10 cellular contexts compared by ENCODE assay signal in genomic region chr3:53238051-53238850, GRCh38. TPM values are rescaled to one million over a fixed set of nuclear protein-coding genes. Genes with fewer than 3 reads are reported as not detected.
DNase-seq lines count a peak whose midpoint lies in the region; ATAC-seq and TF ChIP-seq lines count a peak whose summit lies in the region.
"Had no signal": no experiment of that assay in that cellular context is flagged by ENCODE, and none has a peak within 500 bp of the region (broad histone marks: within the 10 kb centered on the region; RNA-seq: fewer than 3 reads in every experiment).

No MANE protein-coding gene starts in this region.

- WGBS in esophagus, 2 donors, result 74 to 83% methylated on average over 6 of the region's 6 CpGs

- no TSS peak for BruUV-seq in PC-3 (replicated peaks; lab: Mats Ljungman, UMichigan)

- H4K20me1 ChIP-seq in PC-3 (ENCODE audit: low read length) (peaks cover 22% of the 10 kb centered on the region), Karpas-422 (ENCODE audit: insufficient read depth, low read depth, low read length) (peaks cover 35% of the 10 kb centered on the region)

- CTCF ChIA-PET in PC-3 (lab: Charles Lee), result no interaction called here

- H3K79me2 ChIP-seq in PC-3 (ENCODE audit: low read length) (peaks cover 51% of the 10 kb centered on the region), Karpas-422 (ENCODE audit: low read length) (peaks cover 23% of the 10 kb centered on the region)

- H3K9me2 ChIP-seq in PC-3 (replicated peaks; ENCODE audit: low read length), result no peaks in the 10 kb centered on the region
- no peaks in the 10 kb centered on the region for H3K9me2 ChIP-seq in Karpas-422 (replicated peaks; ENCODE audit: insufficient read depth, low read length)

- peaks cover 33% of the 10 kb centered on the region for H3K4me1 ChIP-seq in PC-3 (ENCODE audit: insufficient read depth, low read length)
- peaks cover 14 to 38% of the 10 kb centered on the region in 2 donors for H3K4me1 ChIP-seq in esophagus (ENCODE audit: control insufficient read depth in 2 of 2, insufficient read depth in 2 of 2, low read length in 1 of 2)
- no peaks in the 10 kb centered on the region for H3K4me1 ChIP-seq in Karpas-422 (ENCODE audit: low read length)

- H3K36me3 ChIP-seq in PC-3 (ENCODE audit: low read depth, low read length) (peaks cover 83% of the 10 kb centered on the region), esophagus (ENCODE audit: control insufficient read depth in 2 of 2, insufficient read depth in 2 of 2, low read length in 1 of 2) (peaks cover 22 to 68% of the 10 kb centered on the region in 2 donors), Karpas-422 (ENCODE audit: insufficient read depth, low read length) (peaks cover 60% of the 10 kb centered on the region)

- peak overlapping the region; percentile 91 for H3K27ac ChIP-seq in PC-3 (ENCODE audit: low read length)
- H3K27ac ChIP-seq in esophagus (ENCODE audit: low read depth in 2 of 2, low read length in 1 of 2), result peak overlapping the region; percentile 30 to 75
- no peak overlapping the region for H3K27ac ChIP-seq in Karpas-422 (ENCODE audit: low read length)

- intact Hi-C loops in PC-3 (cut with micrococcal nuclease) (loop anchor here (2.0 kb wide), 1 partner anchor 17 kb away; no protein-coding TSS in a partner anchor), posterior vena cava (cut with DNase I) (no loop called here)

- TF ChIP-seq CTCF in PC-3 (conservative IDR thresholded peaks at IDR 0.05; ENCODE audit: low read depth, low read length), result no peak

- POLR2A ChIA-PET in PC-3 (lab: Charles Lee; ENCODE audit: unreplicated experiment), result interaction anchor here (0.5 kb wide), 1 partner anchor 51 kb away, joined by 3 read pairs; no protein-coding TSS in a partner anchor

- ATAC-seq in PC-3 (peak; percentile 89), GM18870 (IDR thresholded peaks at IDR 0.05; ENCODE audit: unreplicated experiment) (no peak)

- H3K4me2 ChIP-seq in PC-3 (ENCODE audit: low read length) (peak overlapping the region; percentile 68), Karpas-422 (ENCODE audit: low read depth, low read length, poor library complexity, severe bottlenecking) (no peak overlapping the region)

- H3K9me3 ChIP-seq in PC-3 (ENCODE audit: low read length), result no peaks in the 10 kb centered on the region
- H3K9me3 ChIP-seq in esophagus (ENCODE audit: control insufficient read depth in 2 of 2, insufficient read depth in 1 of 2, low read depth in 1 of 2, low read length in 1 of 2), result no peaks in the 10 kb centered on the region
- no peaks in the 10 kb centered on the region for H3K9me3 ChIP-seq in Karpas-422 (ENCODE audit: low read length)
- H3K9me3 ChIP-seq: heart right ventricle had no signal

- peaks cover 11% of the 10 kb centered on the region for H3F3A ChIP-seq in PC-3 (ENCODE audit: low read length, unreplicated experiment)

- DNase-seq in ELR (ENCODE audit: low read depth) (peak; percentile 96), PC-3 (peak; percentile 98), posterior vena cava (ENCODE audit: low spot score) (peak; percentile 77), NCI-H146 treated with DMSO at 0.1 percent for 48 hours (lab: John Stamatoyannopoulos, UW; ENCODE audit: unreplicated experiment) (no peak), Karpas-422 (no peak), activated gamma-delta T cell (lab: John Stamatoyannopoulos, UW) (no peak)
- DNase-seq: heart right ventricle; stimulated activated CD8-positive, alpha-beta memory T cell treated with anti-CD3 and anti-CD28 coated beads, Interleukin-4, amount 100 ng/mL, for 48 hours had no signal

- H3K9ac ChIP-seq in PC-3 (ENCODE audit: low read length), result peak overlapping the region; percentile 51
- H3K9ac ChIP-seq in Karpas-422 (ENCODE audit: low read length), result no peak overlapping the region

- H3K4me3 ChIP-seq in PC-3 (ENCODE audit: low read length), result no peak overlapping the region
- H3K4me3 ChIP-seq in esophagus (ENCODE audit: low read depth in 1 of 2, low read length in 2 of 2), result no peak overlapping the region
- H3K4me3 ChIP-seq in Karpas-422 (ENCODE audit: low read length), result no peak overlapping the region
- H3K4me3 ChIP-seq: heart right ventricle had no signal

- no peak overlapping the region for H2AFZ ChIP-seq in PC-3 (ENCODE audit: low read length)
- H2AFZ ChIP-seq in Karpas-422 (ENCODE audit: low read length), result no peak overlapping the region

- H3K27me3 ChIP-seq in PC-3 (ENCODE audit: low read length), result no peaks in the 10 kb centered on the region
- no peaks in the 10 kb centered on the region for H3K27me3 ChIP-seq in esophagus (ENCODE audit: control insufficient read depth in 1 of 2, insufficient read depth in 2 of 2, low read length in 2 of 2)
- no peaks in the 10 kb centered on the region for H3K27me3 ChIP-seq in Karpas-422 (ENCODE audit: low read length)
- H3K27me3 ChIP-seq: heart right ventricle had no signal

RNA-seq across cellular contexts. Expression of gene TKT, which starts 17.6 kb away (rescaled TPM):
- 380 and 486 TPM in 2 replicates for total RNA-seq in PC-3 (2014; rRNA removed)
- 100 to 1,000 TPM; 264 to 374 TPM for polyA plus RNA-seq in esophagus
- 100 to 1,000 TPM; 123 to 125 TPM for total RNA-seq in posterior vena cava
- 377 and 455 TPM in 2 replicates for total RNA-seq in Karpas-422 (2014; rRNA removed; shearing (Covaris generic); ENCODE audit: low replicate concordance)

Comparison
In these comparisons a context has a peak if more than half of its experiments do, and no peak if none do; other contexts are left out.
1. DNase-seq: peak in ELR (single experiment), PC-3 (single experiment) and posterior vena cava (single experiment); none in NCI-H146 treated with DMSO at 0.1 percent for 48 hours (single experiment), Karpas-422 (single experiment) and activated gamma-delta T cell (single experiment).